ENCODE assay signal across 9 cellular contexts in the genomic region with DNA sequence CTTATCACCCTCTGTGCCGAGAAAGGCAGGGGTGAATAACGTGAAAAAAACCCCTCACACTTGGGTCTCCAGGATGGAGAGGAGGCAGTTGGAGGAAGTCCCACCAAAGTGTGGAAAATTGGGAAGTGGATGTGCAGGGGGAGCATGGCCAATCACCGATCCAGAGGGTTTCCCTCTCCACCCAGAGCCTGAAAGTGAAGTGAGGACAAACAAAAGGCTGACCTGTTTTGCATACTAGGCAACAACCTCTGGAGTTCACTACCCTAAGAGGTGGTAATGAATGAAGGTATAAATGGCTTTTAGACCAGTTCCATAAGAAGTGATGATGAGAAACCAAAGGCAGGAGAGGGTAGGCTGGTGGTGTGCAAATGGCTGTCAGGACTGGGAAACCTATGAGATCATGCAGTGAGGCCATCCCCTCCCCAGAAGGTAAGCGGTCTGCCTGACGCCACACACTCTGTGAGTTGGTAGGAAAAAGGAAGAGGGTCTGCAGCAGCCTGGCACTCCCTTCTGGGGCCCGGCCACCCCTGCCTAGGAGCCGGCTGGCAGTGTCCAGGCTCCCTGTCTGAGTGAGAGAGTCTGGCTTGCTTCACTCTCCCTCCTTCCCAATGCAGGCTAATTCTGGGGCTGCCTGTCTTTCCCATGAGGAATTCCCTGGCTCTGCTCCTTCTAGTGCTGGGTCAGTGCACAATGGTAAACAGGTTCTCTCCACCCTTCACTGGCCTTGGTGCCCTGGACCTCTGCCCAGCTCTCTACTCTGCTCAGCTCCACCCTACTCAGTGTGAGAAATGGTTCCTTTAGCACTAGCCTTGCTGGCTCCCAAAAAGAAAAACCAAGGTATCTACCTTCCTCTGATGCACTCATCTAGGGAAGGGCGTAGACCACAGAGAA. TPM values are rescaled to one million over a fixed set of nuclear protein-coding genes. Genes with fewer than 3 reads are reported as not detected.
A peak's percentile ranks its signal among the peaks of the same experiment; 100 is the strongest.
DNase-seq lines count a peak whose midpoint lies in the region; ATAC-seq, FAIRE-seq and TF ChIP-seq lines count a peak whose summit lies in the region.
"Had no signal": no experiment of that assay in that cellular context is flagged by ENCODE, and none has a peak within 500 bp of the region (broad histone marks: within the 10 kb centered on the region; RNA-seq: fewer than 3 reads in every experiment).

No MANE protein-coding gene starts in this region.

- ATAC-seq in right cardiac atrium, result peak; percentile 91 to 94
- ATAC-seq in GM21529 (IDR thresholded peaks at IDR 0.05; ENCODE audit: unreplicated experiment), result no peak
- no peak for ATAC-seq in HG03139 (IDR thresholded peaks at IDR 0.05; ENCODE audit: unreplicated experiment)

- H3K4me1 Mint-ChIP-seq in activated T-helper 1 cell treated with anti-CD3 and anti-CD28 coated beads, Interleukin-12 subunit alpha, Interleukin-12 subunit beta, Interleukin-2, Interleukin-4 antibody, amounts not matched to agents 30 ng/mL and 10 ng/mL and 1 ng/mL, durations not matched to agents 14 hours and 24 hours and 36 hours (ENCODE audit: low read depth), result peaks cover 91% of the 10 kb centered on the region

- H3K4me1 ChIP-seq in right cardiac atrium (ENCODE audit: control insufficient read depth, insufficient read depth, low read length) (peaks cover 45% of the 10 kb centered on the region), small intestine (ENCODE audit: control insufficient read depth in 2 of 2, insufficient read depth in 1 of 2, low read depth in 1 of 2, low read length in 1 of 2) (peaks cover 7 to 23% of the 10 kb centered on the region in 2 donors)

- peak overlapping the region; percentile 50 for H3K4me3 Mint-ChIP-seq in activated T-helper 1 cell treated with anti-CD3 and anti-CD28 coated beads, Interleukin-12 subunit alpha, Interleukin-12 subunit beta, Interleukin-2, Interleukin-4 antibody, amounts not matched to agents 30 ng/mL and 10 ng/mL and 1 ng/mL, durations not matched to agents 14 hours and 24 hours and 36 hours

- FAIRE-seq in GM12891 (lab: Jason Lieb, UNC), result peak; percentile 69
- FAIRE-seq in small intestine (lab: Jason Lieb, UNC), result no peak

- H3K9me3 ChIP-seq in right cardiac atrium (ENCODE audit: control insufficient read depth, low read length) (no peaks in the 10 kb centered on the region), small intestine (ENCODE audit: control insufficient read depth, low read depth) (no peaks in the 10 kb centered on the region)

- H3K27ac ChIP-seq in right cardiac atrium (ENCODE audit: low read length) (peak overlapping the region; percentile 33), small intestine (ENCODE audit: low read depth in 1 of 2, low read length in 1 of 2) (peak overlapping the region; percentile 27 to 79)

- DNase-seq in GM12891 (ENCODE audit: insufficient read length, low spot score), result no peak
- DNase-seq in activated T-helper 1 cell treated with anti-CD3 and anti-CD28 coated beads, Interleukin-12 subunit alpha, Interleukin-12 subunit beta, Interleukin-2, Interleukin-4 antibody, amounts not matched to agents 30 ng/mL and 10 ng/mL and 1 ng/mL, durations not matched to agents 14 hours and 24 hours and 36 hours (ENCODE audit: low spot score), result no peak
- DNase-seq in right cardiac atrium, result peak; percentile 82 to 93 (median 89)
- DNase-seq in small intestine, result peak; percentile 42
- DNase-seq in stimulated activated naive CD4-positive, alpha-beta T cell treated with Interleukin-2 at 50 U/mL for 16 hours (lab: John Stamatoyannopoulos, UW), result no peak
- DNase-seq in SKM-1 (lab: John Stamatoyannopoulos, UW; ENCODE audit: unreplicated experiment), result no peak

- H3K9me3 Mint-ChIP-seq in activated T-helper 1 cell treated with anti-CD3 and anti-CD28 coated beads, Interleukin-12 subunit alpha, Interleukin-12 subunit beta, Interleukin-2, Interleukin-4 antibody, amounts not matched to agents 30 ng/mL and 10 ng/mL and 1 ng/mL, durations not matched to agents 14 hours and 24 hours and 36 hours, result no peaks in the 10 kb centered on the region

- peak overlapping the region; percentile 53 for H3K27ac Mint-ChIP-seq in activated T-helper 1 cell treated with anti-CD3 and anti-CD28 coated beads, Interleukin-12 subunit alpha, Interleukin-12 subunit beta, Interleukin-2, Interleukin-4 antibody, amounts not matched to agents 30 ng/mL and 10 ng/mL and 1 ng/mL, durations not matched to agents 14 hours and 24 hours and 36 hours

- TF ChIP-seq POLR2A in GM12891 (IDR thresholded peaks at IDR 0.05; ENCODE audit: low read depth, low read length), result no peak

- H3K27me3 Mint-ChIP-seq in activated T-helper 1 cell treated with anti-CD3 and anti-CD28 coated beads, Interleukin-12 subunit alpha, Interleukin-12 subunit beta, Interleukin-2, Interleukin-4 antibody, amounts not matched to agents 30 ng/mL and 10 ng/mL and 1 ng/mL, durations not matched to agents 14 hours and 24 hours and 36 hours (ENCODE audit: insufficient read depth), result no peaks in the 10 kb centered on the region

- peaks cover 0 to 2% of the 10 kb centered on the region in 2 donors for H3K36me3 ChIP-seq in small intestine (ENCODE audit: control insufficient read depth in 2 of 2, insufficient read depth in 2 of 2, low read length in 2 of 2)

- intact Hi-C loops in activated T-helper 1 cell treated with anti-CD3 and anti-CD28 coated beads, Interleukin-12 subunit alpha, Interleukin-12 subunit beta, Interleukin-2, Interleukin-4 antibody, amounts not matched to agents 30 ng/mL and 10 ng/mL and 1 ng/mL, durations not matched to agents 14 hours and 24 hours and 36 hours (cut with micrococcal nuclease), result no loop called here
- intact Hi-C loops in right cardiac atrium (cut with DNase I), result no loop called here

- 33% methylated on average over 8 of the region's 8 CpGs for WGBS in right cardiac atrium
- 67 to 72% (median 68%) methylated on average over 8 of the region's 8 CpGs for WGBS in small intestine, 3 donors

- no peak overlapping the region for H3K4me3 ChIP-seq in right cardiac atrium (ENCODE audit: low read length)
- no peak overlapping the region for H3K4me3 ChIP-seq in small intestine (ENCODE audit: low read depth in 1 of 2, low read length in 2 of 2)

- H3K36me3 Mint-ChIP-seq in activated T-helper 1 cell treated with anti-CD3 and anti-CD28 coated beads, Interleukin-12 subunit alpha, Interleukin-12 subunit beta, Interleukin-2, Interleukin-4 antibody, amounts not matched to agents 30 ng/mL and 10 ng/mL and 1 ng/mL, durations not matched to agents 14 hours and 24 hours and 36 hours (ENCODE audit: low read depth), result peaks cover 12% of the 10 kb centered on the region

- no peaks in the 10 kb centered on the region for H3K27me3 ChIP-seq in right cardiac atrium (ENCODE audit: control insufficient read depth, insufficient read depth)
- no peaks in the 10 kb centered on the region for H3K27me3 ChIP-seq in small intestine (ENCODE audit: control insufficient read depth in 2 of 2, insufficient read depth in 2 of 2, low read length in 2 of 2)

TF ChIP-seq in GM12891, 5 proteins besides CTCF, POLR2A, EP300 and RAD21:
- TF ChIP-seq SPI1 (IDR thresholded peaks at IDR 0.05; ENCODE audit: low read depth, low read length), result no peak

RNA-seq across cellular contexts. Expression of a gene that starts 15.6 kb away (rescaled TPM):
- polyA plus RNA-seq in GM12891 (2012; ENCODE audit: low read depth, missing spikeins), result 12.7 TPM
- total RNA-seq in activated T-helper 1 cell treated with anti-CD3 and anti-CD28 coated beads, Interleukin-12 subunit alpha, Interleukin-12 subunit beta, Interleukin-2, Interleukin-4 antibody, amounts not matched to agents 30 ng/mL and 10 ng/mL and 1 ng/mL, durations not matched to agents 14 hours and 24 hours and 36 hours, result 17.3 and 24.9 TPM in 2 replicates
- 1 to 10 TPM; 5.6 to 9.1 (median 8.5) TPM for total RNA-seq in right cardiac atrium
- polyA plus RNA-seq in right cardiac atrium, result 5.4 TPM
- polyA plus RNA-seq in small intestine, result 10 to 100 TPM in 2 of 3 donors, 1 to 10 TPM in 1; 8.5 to 16.3 (median 13.5) TPM

RNA-seq across cellular contexts. Expression of a gene that starts 21.8 kb away (rescaled TPM):
- 4.6 TPM for polyA plus RNA-seq in GM12891 (2012; ENCODE audit: low read depth, missing spikeins)
- total RNA-seq in activated T-helper 1 cell treated with anti-CD3 and anti-CD28 coated beads, Interleukin-12 subunit alpha, Interleukin-12 subunit beta, Interleukin-2, Interleukin-4 antibody, amounts not matched to agents 30 ng/mL and 10 ng/mL and 1 ng/mL, durations not matched to agents 14 hours and 24 hours and 36 hours, result 5.6 and 8.8 TPM in 2 replicates
- 1 to 10 TPM; 7.0 to 9.0 (median 7.4) TPM for total RNA-seq in right cardiac atrium
- polyA plus RNA-seq in right cardiac atrium, result 6.4 TPM
- 1 to 10 TPM; 2.0 to 7.0 (median 2.2) TPM for polyA plus RNA-seq in small intestine

RNA-seq across cellular contexts. Expression of a gene that starts 44.5 kb away (rescaled TPM):
- 0.28 TPM for polyA plus RNA-seq in GM12891 (2012; ENCODE audit: low read depth, missing spikeins)
- total RNA-seq in activated T-helper 1 cell treated with anti-CD3 and anti-CD28 coated beads, Interleukin-12 subunit alpha, Interleukin-12 subunit beta, Interleukin-2, Interleukin-4 antibody, amounts not matched to agents 30 ng/mL and 10 ng/mL and 1 ng/mL, durations not matched to agents 14 hours and 24 hours and 36 hours, result 76.7 and 78.3 TPM in 2 replicates
- total RNA-seq in right cardiac atrium, result 1 to 10 TPM in 1 of 4 donors, under 1 TPM in 3; 0.17 to 1.5 (median 0.26) TPM
- polyA plus RNA-seq in right cardiac atrium (0.81 TPM), small intestine (under 1 TPM in 1 of 3 donors, not detected in 2; 0.55 TPM)
- total RNA-seq: bronchial epithelial cell had no signal

RNA-seq across cellular contexts. Expression of a gene that starts 45.6 kb away (rescaled TPM):
- polyA plus RNA-seq in GM12891 (2012; ENCODE audit: low read depth, missing spikeins), result 69.6 TPM
- 308 and 310 TPM in 2 replicates for total RNA-seq in activated T-helper 1 cell treated with anti-CD3 and anti-CD28 coated beads, Interleukin-12 subunit alpha, Interleukin-12 subunit beta, Interleukin-2, Interleukin-4 antibody, amounts not matched to agents 30 ng/mL and 10 ng/mL and 1 ng/mL, durations not matched to agents 14 hours and 24 hours and 36 hours
- 100 to 1,000 TPM; 105 to 110 (median 108) TPM for total RNA-seq in right cardiac atrium
- polyA plus RNA-seq in right cardiac atrium (16.2 TPM), small intestine (10 to 100 TPM; 17.6 to 28.2 (median 26.2) TPM)

RNA-seq across cellular contexts. Expression of a gene that starts 45.7 kb away (rescaled TPM):
- 0.69 TPM for polyA plus RNA-seq in GM12891 (2012; ENCODE audit: low read depth, missing spikeins)
- 2.4 and 3.0 TPM in 2 replicates for total RNA-seq in activated T-helper 1 cell treated with anti-CD3 and anti-CD28 coated beads, Interleukin-12 subunit alpha, Interleukin-12 subunit beta, Interleukin-2, Interleukin-4 antibody, amounts not matched to agents 30 ng/mL and 10 ng/mL and 1 ng/mL, durations not matched to agents 14 hours and 24 hours and 36 hours
- 1 to 10 TPM in 3 of 4 donors, under 1 TPM in 1; 0.47 to 2.1 (median 1.4) TPM for total RNA-seq in right cardiac atrium
- polyA plus RNA-seq in right cardiac atrium (0.66 TPM), small intestine (1 to 10 TPM; 1.5 to 5.9 (median 2.2) TPM)

Comparison
In these comparisons a context has a peak if more than half of its experiments do, and no peak if none do; other contexts are left out.
1. DNase-seq: peak in right cardiac atrium (3 of 3) and small intestine (single experiment); none in GM12891 (single experiment), activated T-helper 1 cell treated with anti-CD3 and anti-CD28 coated beads, Interleukin-12 subunit alpha, Interleukin-12 subunit beta, Interleukin-2, Interleukin-4 antibody, amounts not matched to agents 30 ng/mL and 10 ng/mL and 1 ng/mL, durations not matched to agents 14 hours and 24 hours and 36 hours (single experiment), stimulated activated naive CD4-positive, alpha-beta T cell treated with Interleukin-2 at 50 U/mL for 16 hours (single experiment) and SKM-1 (single experiment).
2. ATAC-seq: peak in right cardiac atrium (2 of 2); none in GM21529 (single experiment) and HG03139 (single experiment).
3. RNA of a gene that starts 44.5 kb away (total RNA-seq): 76.7 to 78.3 TPM in activated T-helper 1 cell treated with anti-CD3 and anti-CD28 coated beads, Interleukin-12 subunit alpha, Interleukin-12 subunit beta, Interleukin-2, Interleukin-4 antibody, amounts not matched to agents 30 ng/mL and 10 ng/mL and 1 ng/mL, durations not matched to agents 14 hours and 24 hours and 36 hours; 0.17 to 1.5 TPM in right cardiac atrium; every median in the first group is over 10 times any median in the second.